15 cellular contexts compared by ENCODE assay signal in the genomic region with DNA sequence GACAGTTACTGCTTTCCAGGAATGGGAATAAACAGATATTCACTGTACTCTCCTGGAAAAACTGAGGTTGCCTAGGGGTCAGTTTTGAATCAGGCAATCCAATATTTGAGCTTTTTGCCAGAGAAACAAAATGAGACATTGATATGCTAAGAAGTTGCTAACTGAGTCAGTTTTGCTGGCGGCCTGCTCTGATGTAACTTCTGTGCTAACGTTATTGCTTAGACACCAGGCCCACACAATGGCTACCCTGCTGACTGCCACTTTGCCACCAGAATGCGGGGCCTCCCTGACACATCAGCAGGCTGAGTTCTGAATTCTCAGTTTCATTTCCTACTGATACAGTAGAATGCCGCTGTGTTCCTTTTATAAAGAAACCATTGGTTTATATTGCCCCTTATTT. TPM values are rescaled to one million over a fixed set of nuclear protein-coding genes. Genes with fewer than 3 reads are reported as not detected.
DNase-seq lines count a peak whose midpoint lies in the region; ATAC-seq, FAIRE-seq and TF ChIP-seq lines count a peak whose summit lies in the region.
"Had no signal": no experiment of that assay in that cellular context is flagged by ENCODE, and none has a peak within 500 bp of the region (broad histone marks: within the 10 kb centered on the region; RNA-seq: fewer than 3 reads in every experiment).

No MANE protein-coding gene starts in this region.

- TF ChIP-seq CTCF in spleen (IDR thresholded peaks at IDR 0.05 in 8 of 11, conservative IDR thresholded peaks at IDR 0.05 in 3 of 11) = no peak

- no peaks in the 10 kb centered on the region for H3K4me1 ChIP-seq in spleen

- no peaks in the 10 kb centered on the region for H3K36me3 ChIP-seq in spleen
- H3K36me3 ChIP-seq: cardiac muscle cell had no signal

- H3K36me3 Mint-ChIP-seq in activated naive CD4-positive, alpha-beta T cell treated with anti-CD3 and anti-CD28 coated beads, Interleukin-2, amount 10 ng/mL, durations not matched to agents 7 days and 5 days = no peaks in the 10 kb centered on the region
- no peaks in the 10 kb centered on the region for H3K36me3 Mint-ChIP-seq in activated T-helper 17 cell treated with anti-CD3 and anti-CD28 coated beads, Interleukin-2, amount 50 U/mL, for 72 hours (ENCODE audit: low read depth)

- TF ChIP-seq POLR2A in H54 (IDR thresholded peaks at IDR 0.05; ENCODE audit: low read depth, low read length) (no peak), spleen (IDR thresholded peaks at IDR 0.05) (no peak)

- peaks cover 20% of the 10 kb centered on the region for H3K27me3 Mint-ChIP-seq in activated naive CD4-positive, alpha-beta T cell treated with anti-CD3 and anti-CD28 coated beads, Interleukin-2, amount 10 ng/mL, durations not matched to agents 7 days and 5 days
- peaks cover 29% of the 10 kb centered on the region for H3K27me3 Mint-ChIP-seq in activated T-helper 17 cell treated with anti-CD3 and anti-CD28 coated beads, Interleukin-2, amount 50 U/mL, for 72 hours

- H3K4me3 Mint-ChIP-seq in activated naive CD4-positive, alpha-beta T cell treated with anti-CD3 and anti-CD28 coated beads, Interleukin-2, amount 10 ng/mL, durations not matched to agents 7 days and 5 days = no peak overlapping the region
- no peak overlapping the region for H3K4me3 Mint-ChIP-seq in activated T-helper 17 cell treated with anti-CD3 and anti-CD28 coated beads, Interleukin-2, amount 50 U/mL, for 72 hours

- H3K9me3 ChIP-seq in spleen = peaks cover 0 to under 1% (median 0%) of the 10 kb centered on the region in 8 donors
- H3K9me3 ChIP-seq: mucosa of descending colon had no signal

- peak; percentile 63 for ATAC-seq in HG03432 (IDR thresholded peaks at IDR 0.05; ENCODE audit: unreplicated experiment)
- peak; percentile 93 for ATAC-seq in activated T-helper 17 cell treated with anti-CD3 and anti-CD28 coated beads, Interleukin-2, amount 50 U/mL, for 72 hours (replicated peaks)
- ATAC-seq: mucosa of descending colon had no signal

- H3K27me3 ChIP-seq in spleen (replicated peaks in 1 of 7) = peaks cover 0 to 9% (median 0%) of the 10 kb centered on the region in 7 donors
- H3K27me3 ChIP-seq: cardiac muscle cell had no signal

- no peaks in the 10 kb centered on the region for H3K9me3 Mint-ChIP-seq in activated naive CD4-positive, alpha-beta T cell treated with anti-CD3 and anti-CD28 coated beads, Interleukin-2, amount 10 ng/mL, durations not matched to agents 7 days and 5 days
- no peaks in the 10 kb centered on the region for H3K9me3 Mint-ChIP-seq in activated T-helper 17 cell treated with anti-CD3 and anti-CD28 coated beads, Interleukin-2, amount 50 U/mL, for 72 hours

- H3K4me3 ChIP-seq in spleen = no peak overlapping the region
- H3K4me3 ChIP-seq: cardiac muscle cell, mucosa of descending colon had no signal

- H3K27ac ChIP-seq in spleen = no peak overlapping the region
- H3K27ac ChIP-seq: cardiac muscle cell, epithelial cell of prostate, RWPE1, VCaP had no signal

- H3K4me1 Mint-ChIP-seq in activated naive CD4-positive, alpha-beta T cell treated with anti-CD3 and anti-CD28 coated beads, Interleukin-2, amount 10 ng/mL, durations not matched to agents 7 days and 5 days = no peaks in the 10 kb centered on the region
- no peaks in the 10 kb centered on the region for H3K4me1 Mint-ChIP-seq in activated T-helper 17 cell treated with anti-CD3 and anti-CD28 coated beads, Interleukin-2, amount 50 U/mL, for 72 hours

- intact Hi-C loops in spleen (cut with DNase I; ENCODE audit: low total_unique reads) = no loop called here

- CTCF ChIA-PET in activated naive CD4-positive, alpha-beta T cell treated with anti-CD3 and anti-CD28 coated beads, Interleukin-2, amount 10 ng/mL, durations not matched to agents 7 days and 5 days (lab: Charles Lee) = no interaction called here

- DNase-seq in activated naive CD4-positive, alpha-beta T cell treated with Interleukin-2 at 50 U/mL for 16 hours = peak; percentile 7
- no peak for DNase-seq in activated naive CD4-positive, alpha-beta T cell treated with anti-CD3 and anti-CD28 coated beads, Interleukin-2, amount 10 ng/mL, durations not matched to agents 7 days and 5 days
- DNase-seq in pons (ENCODE audit: low spot score) (peak; percentile 48), H54 (ENCODE audit: insufficient read length, low spot score) (no peak), spleen (no peak)
- no peak for DNase-seq in stimulated activated CD8-positive, alpha-beta memory T cell treated with anti-CD3 and anti-CD28 coated beads, Interleukin-4, amount 100 ng/mL, for 48 hours
- DNase-seq: DMS 273 treated with DMSO at 0.1 percent for 48 hours, NCI-H2171 treated with DMSO at 0.1 percent for 48 hours had no signal

- no peak overlapping the region for H3K27ac Mint-ChIP-seq in activated naive CD4-positive, alpha-beta T cell treated with anti-CD3 and anti-CD28 coated beads, Interleukin-2, amount 10 ng/mL, durations not matched to agents 7 days and 5 days
- H3K27ac Mint-ChIP-seq in activated T-helper 17 cell treated with anti-CD3 and anti-CD28 coated beads, Interleukin-2, amount 50 U/mL, for 72 hours = no peak overlapping the region

- WGBS in spleen, 5 donors = 55 to 68% (median 61%) methylated on average over 4 of the region's 4 CpGs

- no peak for FAIRE-seq in H54 (lab: Jason Lieb, UNC)

RNA-seq across cellular contexts. Expression of gene ZNF618, which starts 18.2 kb away (rescaled TPM):
- total RNA-seq in activated T-helper 17 cell treated with anti-CD3 and anti-CD28 coated beads, Interleukin-2, amount 50 U/mL, for 72 hours = under 1 TPM in 1 of 2 donors, not detected in 1; 0.04 TPM
- total RNA-seq in spleen = 10 to 100 TPM in 4 of 7 donors, 1 to 10 TPM in 3; 5.2 to 14.8 (median 10.9) TPM
- polyA plus RNA-seq in spleen = 1 to 10 TPM in 2 of 3 donors, under 1 TPM in 1; 0.58 to 2.4 (median 1.0) TPM

Comparison
In these comparisons a context has a peak if more than half of its experiments do, and no peak if none do; other contexts are left out.
1. DNase-seq: peak in activated naive CD4-positive, alpha-beta T cell treated with Interleukin-2 at 50 U/mL for 16 hours (single experiment) and pons (single experiment); none in activated naive CD4-positive, alpha-beta T cell treated with anti-CD3 and anti-CD28 coated beads, Interleukin-2, amount 10 ng/mL, durations not matched to agents 7 days and 5 days (single experiment), stimulated activated CD8-positive, alpha-beta memory T cell treated with anti-CD3 and anti-CD28 coated beads, Interleukin-4, amount 100 ng/mL, for 48 hours (single experiment), H54 (single experiment) and spleen (single experiment).
2. RNA of gene ZNF618, which starts 18.2 kb away (total RNA-seq): 5.2 to 14.8 TPM in spleen; 0.04 TPM in activated T-helper 17 cell treated with anti-CD3 and anti-CD28 coated beads, Interleukin-2, amount 50 U/mL, for 72 hours; every median in the first group is over 4 times any median in the second.